ENCODE assay signal across 22 cellular contexts in the genomic region with DNA sequence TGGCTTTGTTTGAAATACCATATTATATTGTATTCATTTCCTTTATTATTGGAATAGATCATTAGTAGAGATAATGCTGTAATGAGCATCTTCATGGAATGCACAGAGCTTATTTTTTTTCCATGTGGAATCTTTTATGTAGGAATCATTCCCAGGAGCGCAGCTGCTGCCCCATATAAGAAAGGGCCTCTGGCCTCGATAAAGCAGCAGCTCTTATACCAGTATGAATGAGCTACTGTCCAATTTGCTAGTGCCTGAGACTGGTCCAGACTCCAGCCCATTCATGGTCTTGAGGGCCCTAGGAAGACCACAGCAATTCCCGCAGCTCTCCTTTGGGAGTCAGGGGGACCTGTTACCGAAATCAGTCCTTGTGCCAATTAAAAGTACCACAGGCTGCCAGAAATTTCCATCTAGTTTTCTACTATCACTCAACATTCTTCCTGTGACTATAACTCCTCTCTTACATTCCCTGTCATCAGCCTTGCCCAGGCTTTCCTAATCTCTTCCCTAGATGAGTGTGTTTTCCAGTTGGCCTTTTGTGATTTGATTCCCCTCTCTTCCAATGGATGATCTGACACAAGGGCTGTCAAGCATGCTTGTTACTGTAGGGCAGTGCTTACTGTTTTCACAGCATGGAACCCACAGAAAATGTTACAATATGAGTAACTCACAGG. TPM values are rescaled to one million over a fixed set of nuclear protein-coding genes. Genes with fewer than 3 reads are reported as not detected.
A peak's percentile ranks its signal among the peaks of the same experiment; 100 is the strongest.
DNase-seq lines count a peak whose midpoint lies in the region; ATAC-seq and TF ChIP-seq lines count a peak whose summit lies in the region.
"Had no signal": no experiment of that assay in that cellular context is flagged by ENCODE, and none has a peak within 500 bp of the region (broad histone marks: within the 10 kb centered on the region; RNA-seq: fewer than 3 reads in every experiment).

No MANE protein-coding gene starts in this region.

- H3K4me1 Mint-ChIP-seq in brain: peaks cover 23% of the 10 kb centered on the region
- H3K4me1 Mint-ChIP-seq in T-helper 17 cell: peaks cover 10% of the 10 kb centered on the region

- no peak overlapping the region for H3K4me3 ChIP-seq in right cardiac atrium (ENCODE audit: low read length)
- H3K4me3 ChIP-seq: body of pancreas, lung, Peyer's patch had no signal

- H3K9me3 ChIP-seq in right cardiac atrium (ENCODE audit: control insufficient read depth, low read length) (no peaks in the 10 kb centered on the region), T-helper 17 cell (ENCODE audit: control insufficient read depth, low read length, poor library complexity, severe bottlenecking) (no peaks in the 10 kb centered on the region)
- H3K9me3 ChIP-seq: body of pancreas, Peyer's patch had no signal

- H3K27ac ChIP-seq in right cardiac atrium (ENCODE audit: low read length) (peak overlapping the region; percentile 20), temporal lobe (ENCODE audit: low read depth, low read length) (peak overlapping the region; percentile 27)
- H3K27ac ChIP-seq: body of pancreas, foreskin keratinocyte, Peyer's patch, VCaP had no signal

- DNase-seq in right cardiac atrium: no peak
- DNase-seq in left ventricle myocardium superior: no peak
- DNase-seq in medulla oblongata (ENCODE audit: extremely low spot score): peak; percentile 60
- DNase-seq in NCI-H2029 treated with DMSO at 0.1 percent for 48 hours (lab: John Stamatoyannopoulos, UW): no peak
- DNase-seq in NCI-H510A (lab: John Stamatoyannopoulos, UW): no peak
- no peak for DNase-seq in T-helper 17 cell
- DNase-seq: activated CD4-positive, alpha-beta T cell treated with anti-CD3 and anti-CD28 coated beads, Interleukin-2, amount 50 U/mL, for 1 hour; activated naive CD8-positive, alpha-beta T cell treated with anti-CD3 and anti-CD28 coated beads for 36 hours; body of pancreas; cortex of kidney; foreskin keratinocyte; IMR-90; NCI-H2107; NCI-H446 treated with DMSO at 0.1 percent for 48 hours had no signal

- intact Hi-C loops in right cardiac atrium (cut with DNase I): loop anchor here in 2 of 4 donors (5.0 kb wide), 2 partner anchors 453 to 458 kb away; a partner anchor contains a TSS
- intact Hi-C loops in left ventricle myocardium superior (cut with micrococcal nuclease): loop anchor here (10.0 kb wide), 1 partner anchor 456 kb away; a partner anchor contains a TSS

- H3K27me3 ChIP-seq in right cardiac atrium (ENCODE audit: control insufficient read depth, insufficient read depth): no peaks in the 10 kb centered on the region
- H3K27me3 ChIP-seq: body of pancreas, Peyer's patch had no signal

- 45% methylated on average over 4 of the region's 4 CpGs for WGBS in right cardiac atrium

- H3K27me3 Mint-ChIP-seq in brain: peaks cover 7% of the 10 kb centered on the region
- H3K27me3 Mint-ChIP-seq in T-helper 17 cell: no peaks in the 10 kb centered on the region

- no peaks in the 10 kb centered on the region for H3K36me3 Mint-ChIP-seq in brain
- H3K36me3 Mint-ChIP-seq in T-helper 17 cell (ENCODE audit: low read depth): no peaks in the 10 kb centered on the region
- H3K36me3 Mint-ChIP-seq: activated naive CD8-positive, alpha-beta T cell treated with anti-CD3 and anti-CD28 coated beads for 36 hours had no signal

- ATAC-seq in right cardiac atrium (no peak), left ventricle myocardium superior (no peak), T-helper 17 cell (no peak)
- ATAC-seq: body of pancreas, foreskin keratinocyte had no signal

- peaks cover 0 to 2% (median 0%) of the 10 kb centered on the region in 5 experiments for H3K9me3 Mint-ChIP-seq in brain
- H3K9me3 Mint-ChIP-seq: activated naive CD8-positive, alpha-beta T cell treated with anti-CD3 and anti-CD28 coated beads for 36 hours had no signal

- H3K27ac Mint-ChIP-seq in brain: peak overlapping the region in 3 of 5 experiments; percentile 35 to 69 (median 49)
- no peak overlapping the region for H3K27ac Mint-ChIP-seq in T-helper 17 cell
- H3K27ac Mint-ChIP-seq: activated naive CD8-positive, alpha-beta T cell treated with anti-CD3 and anti-CD28 coated beads for 36 hours had no signal

- no peak for TF ChIP-seq CTCF in brain (conservative IDR thresholded peaks at IDR 0.05)

- peak overlapping the region; percentile 7 to 51 (median 18) for H3K4me3 Mint-ChIP-seq in brain
- no peak overlapping the region for H3K4me3 Mint-ChIP-seq in T-helper 17 cell
- H3K4me3 Mint-ChIP-seq: activated naive CD8-positive, alpha-beta T cell treated with anti-CD3 and anti-CD28 coated beads for 36 hours had no signal

- H3K4me1 ChIP-seq in right cardiac atrium (ENCODE audit: control insufficient read depth, insufficient read depth, low read length): no peaks in the 10 kb centered on the region
- H3K4me1 ChIP-seq: foreskin keratinocyte had no signal

RNA-seq across cellular contexts. Expression of a gene that starts 1.9 kb away (rescaled TPM):
- 1 to 10 TPM; 2.1 to 4.2 (median 3.1) TPM for total RNA-seq in right cardiac atrium
- polyA plus RNA-seq in right cardiac atrium: 1.8 TPM
- total RNA-seq in left ventricle myocardium superior: 1.6 TPM
- polyA plus RNA-seq in brain (ENCODE audit: insufficient read depth, low read depth, low replicate concordance): 1.4 TPM
- 1.2 TPM for total RNA-seq in temporal lobe
- under 1 TPM; 0.10 to 0.23 TPM for total RNA-seq in T-helper 17 cell

RNA-seq across cellular contexts. Expression of a gene that starts 12.5 kb away (rescaled TPM):
- total RNA-seq in right cardiac atrium (1,000 to 10,000 TPM in 2 of 4 donors, 100 to 1,000 TPM in 2; 574 to 1,093 (median 918) TPM), left ventricle myocardium superior (1,516 TPM), temporal lobe (not detected), T-helper 17 cell (not detected)
- polyA plus RNA-seq in right cardiac atrium (4,696 TPM), brain (ENCODE audit: insufficient read depth, low read depth, low replicate concordance) (1.8 TPM)
- total RNA-seq: activated naive CD8-positive, alpha-beta T cell treated with anti-CD3 and anti-CD28 coated beads for 36 hours; body of pancreas; foreskin keratinocyte; H4; IMR-90; lung; Peyer's patch; T-helper 2 cell treated with Interferon-gamma antibody and Interleukin-4, amounts not matched to agents 100 ng/mL and 5 ng/mL, for 36 hours had no signal
- polyA plus RNA-seq: foreskin keratinocyte, IMR-90, keratinocyte, lung had no signal

RNA-seq across cellular contexts. Expression of a gene that starts 18.7 kb away (rescaled TPM):
- total RNA-seq in right cardiac atrium (1 to 10 TPM; 6.8 to 9.0 (median 7.7) TPM), left ventricle myocardium superior (5.4 TPM), temporal lobe (6.9 TPM), T-helper 17 cell (10 to 100 TPM; 15.8 to 21.9 TPM)
- polyA plus RNA-seq in right cardiac atrium (8.5 TPM), brain (ENCODE audit: insufficient read depth, low read depth, low replicate concordance) (19.2 TPM)

RNA-seq across cellular contexts. Expression of a gene that starts 31.3 kb away (rescaled TPM):
- total RNA-seq in right cardiac atrium: 10 to 100 TPM; 36.3 to 87.6 (median 55.1) TPM
- 33.2 TPM for polyA plus RNA-seq in right cardiac atrium
- total RNA-seq in left ventricle myocardium superior: 13.6 TPM
- polyA plus RNA-seq in brain (ENCODE audit: insufficient read depth, low read depth, low replicate concordance): 15.8 TPM
- total RNA-seq in temporal lobe: 2.0 TPM
- 1 to 10 TPM in 1 of 2 donors, under 1 TPM in 1; 0.35 to 5.6 TPM for total RNA-seq in T-helper 17 cell

RNA-seq across cellular contexts. Expression of a gene that starts 42.3 kb away (rescaled TPM):
- total RNA-seq in right cardiac atrium: not detected
- 1.2 TPM for polyA plus RNA-seq in right cardiac atrium
- total RNA-seq in left ventricle myocardium superior: not detected
- polyA plus RNA-seq in brain (ENCODE audit: insufficient read depth, low read depth, low replicate concordance): 3.7 TPM
- 1.5 TPM for total RNA-seq in temporal lobe
- 1 to 10 TPM; 1.3 to 2.8 TPM for total RNA-seq in T-helper 17 cell
- total RNA-seq: H4; IMR-90; T-helper 2 cell treated with Interferon-gamma antibody and Interleukin-4, amounts not matched to agents 100 ng/mL and 5 ng/mL, for 36 hours had no signal
- polyA plus RNA-seq: IMR-90, keratinocyte had no signal

Comparison
In these comparisons a context has a peak if more than half of its experiments do, and no peak if none do; other contexts are left out.
1. RNA of a gene that starts 12.5 kb away (total RNA-seq): 1,516 TPM in left ventricle myocardium superior (single experiment) and 574 to 1,093 TPM in right cardiac atrium; not detected in temporal lobe (single experiment) and not detected in T-helper 17 cell; every median in the first group is over 100 times any median in the second.